Comparison of ENCODE assay signal across 20 cellular contexts in the genomic region with DNA sequence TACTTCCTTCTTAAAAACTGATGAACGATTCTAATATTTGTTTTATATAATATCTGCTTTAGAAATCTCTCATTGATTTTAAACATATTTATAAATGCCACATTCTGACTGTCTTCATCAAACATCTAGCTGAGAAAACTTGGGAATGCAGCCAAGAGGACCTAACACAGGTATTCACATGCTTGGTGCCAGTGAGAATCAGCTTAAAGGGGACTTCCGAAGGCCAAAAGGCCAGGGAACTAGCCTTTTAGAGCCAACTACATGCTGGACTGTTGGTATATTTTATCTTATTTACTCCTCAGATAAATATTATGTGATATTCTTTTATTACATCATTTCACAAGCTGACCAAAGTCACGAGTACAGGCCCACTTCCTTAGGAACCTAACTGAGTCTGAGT. TPM values are rescaled to one million over a fixed set of nuclear protein-coding genes. Genes with fewer than 3 reads are reported as not detected.
DNase-seq lines count a peak whose midpoint lies in the region; FAIRE-seq and TF ChIP-seq lines count a peak whose summit lies in the region.
"Had no signal": no experiment of that assay in that cellular context is flagged by ENCODE, and none has a peak within 500 bp of the region (broad histone marks: within the 10 kb centered on the region; RNA-seq: fewer than 3 reads in every experiment).

No MANE protein-coding gene starts in this region.

- H3K4me2 ChIP-seq in astrocyte (ENCODE audit: low read length) (no peak overlapping the region), fibroblast of lung (ENCODE audit: extremely low read depth, insufficient read depth, low read length) (no peak overlapping the region)

- no peaks in the 10 kb centered on the region for H3K9me3 Mint-ChIP-seq in astrocyte (ENCODE audit: unreplicated experiment)
- no peaks in the 10 kb centered on the region for H3K9me3 Mint-ChIP-seq in nephron
- H3K9me3 Mint-ChIP-seq: natural killer cell had no signal

- H3K79me2 ChIP-seq in astrocyte (ENCODE audit: insufficient read depth, low read length) (no peaks in the 10 kb centered on the region), fibroblast of lung (ENCODE audit: control insufficient read depth, insufficient read depth, low read length) (no peaks in the 10 kb centered on the region)

- FAIRE-seq in astrocyte (lab: Jason Lieb, UNC): no peak
- FAIRE-seq: TTC549 had no signal

- TF ChIP-seq CTCF in astrocyte (IDR thresholded peaks at IDR 0.05; ENCODE audit: insufficient read depth, low read depth, low read length) (no peak), fibroblast of lung (conservative IDR thresholded peaks at IDR 0.05 in 1 of 2, IDR thresholded peaks at IDR 0.05 in 1 of 2; ENCODE audit: low read depth in 1 of 2, low read length in 2 of 2) (no peak), nephron (IDR thresholded peaks at IDR 0.05; ENCODE audit: unreplicated experiment in 3 of 3) (no peak), tibial artery (IDR thresholded peaks at IDR 0.05) (no peak), GM13976 (IDR thresholded peaks at IDR 0.05; ENCODE audit: borderline replicate concordance, control extremely low read depth, extremely low read depth, insufficient read depth, missing control alignments) (no peak)

- intact Hi-C loops in tibial artery (cut with DNase I; ENCODE audit: low total_unique reads): no loop called here

- H3K4me1 ChIP-seq in astrocyte (ENCODE audit: insufficient read depth, low read length) (peaks cover 9% of the 10 kb centered on the region), fibroblast of lung (ENCODE audit: control insufficient read depth, extremely low read depth, insufficient read depth, low read length) (peaks cover 5% of the 10 kb centered on the region), tibial artery (peaks cover 0 to 46% (median 16%) of the 10 kb centered on the region in 4 donors)

- H3K4me3 ChIP-seq in astrocyte (ENCODE audit: insufficient read depth, low read depth, low read length): no peak overlapping the region
- H3K4me3 ChIP-seq in fibroblast of lung (replicated peaks in 1 of 4; ENCODE audit: control extremely low read depth in 1 of 4, insufficient read depth in 1 of 4, low read depth in 3 of 4, low read length in 4 of 4): no peak overlapping the region
- H3K4me3 ChIP-seq in tibial artery: no peak overlapping the region

- peaks cover 3% of the 10 kb centered on the region for H3K36me3 Mint-ChIP-seq in astrocyte (ENCODE audit: low read depth, unreplicated experiment)
- no peaks in the 10 kb centered on the region for H3K36me3 Mint-ChIP-seq in nephron (ENCODE audit: low read depth)
- H3K36me3 Mint-ChIP-seq: immature natural killer cell, natural killer cell had no signal

- H3K27ac Mint-ChIP-seq in astrocyte (ENCODE audit: unreplicated experiment) (peak overlapping the region; percentile 87), nephron (peak overlapping the region in 2 of 3 experiments; percentile 90 to 93)
- H3K27ac Mint-ChIP-seq: immature natural killer cell, natural killer cell had no signal

- H4K20me1 ChIP-seq in astrocyte (ENCODE audit: insufficient read depth, low read length) (no peaks in the 10 kb centered on the region), fibroblast of lung (ENCODE audit: control insufficient read depth, extremely low read depth, insufficient read depth, low read length) (no peaks in the 10 kb centered on the region)

- H3K9me3 ChIP-seq in astrocyte (ENCODE audit: insufficient read depth, low read depth, low read length) (no peaks in the 10 kb centered on the region), fibroblast of lung (ENCODE audit: control insufficient read depth, insufficient read depth, low read depth, low read length) (no peaks in the 10 kb centered on the region), tibial artery (no peaks in the 10 kb centered on the region)

- no peak overlapping the region for H3K9ac ChIP-seq in astrocyte (ENCODE audit: low read length)
- no peak overlapping the region for H3K9ac ChIP-seq in fibroblast of lung (ENCODE audit: insufficient read depth, low read length)

- H3K27ac ChIP-seq in astrocyte (ENCODE audit: low read depth, low read length): no peak overlapping the region
- peak overlapping the region; percentile 32 for H3K27ac ChIP-seq in fibroblast of lung (ENCODE audit: insufficient read depth, low read length)
- peak overlapping the region; percentile 74 to 83 for H3K27ac ChIP-seq in tibial artery
- no peak overlapping the region for H3K27ac ChIP-seq in substantia nigra (ENCODE audit: low read depth, low read length, poor library complexity, severe bottlenecking)
- H3K27ac ChIP-seq in caudate nucleus (ENCODE audit: low read depth, low read length): no peak overlapping the region
- H3K27ac ChIP-seq: RWPE1 had no signal

- H3K36me3 ChIP-seq in astrocyte (ENCODE audit: insufficient read depth, low read length): no peaks in the 10 kb centered on the region
- no peaks in the 10 kb centered on the region for H3K36me3 ChIP-seq in fibroblast of lung (ENCODE audit: control insufficient read depth, insufficient read depth, low read length)
- H3K36me3 ChIP-seq in tibial artery: no peaks in the 10 kb centered on the region

- H3K4me3 Mint-ChIP-seq in astrocyte (ENCODE audit: unreplicated experiment) (no peak overlapping the region), nephron (no peak overlapping the region)
- H3K4me3 Mint-ChIP-seq: immature natural killer cell, natural killer cell had no signal

- H3K4me1 Mint-ChIP-seq in astrocyte (ENCODE audit: low read depth, unreplicated experiment) (peaks cover 27% of the 10 kb centered on the region), nephron (peaks cover 59% of the 10 kb centered on the region)
- H3K4me1 Mint-ChIP-seq: immature natural killer cell, natural killer cell had no signal

- H3K27me3 ChIP-seq in astrocyte (ENCODE audit: insufficient read depth, low read length) (no peaks in the 10 kb centered on the region), fibroblast of lung (ENCODE audit: control insufficient read depth, insufficient read depth, low read length) (no peaks in the 10 kb centered on the region), tibial artery (no peaks in the 10 kb centered on the region)

- DNase-seq in astrocyte (ENCODE audit: low read depth): no peak
- DNase-seq in fibroblast of lung (ENCODE audit: low read depth in 2 of 2): no peak
- DNase-seq in tibial artery: no peak
- no peak for DNase-seq in substantia nigra (lab: John Stamatoyannopoulos, UW)
- DNase-seq in GM13976 (ENCODE audit: low spot score): no peak
- no peak for DNase-seq in caudate nucleus (lab: John Stamatoyannopoulos, UW)
- DNase-seq: activated CD4-positive, alpha-beta T cell treated with anti-CD3 and anti-CD28 coated beads for 4 hours; activated CD8-positive, alpha-beta memory T cell treated with anti-CD3 and anti-CD28 coated beads, Interleukin-2, amount 50 U/mL, for 4 hours; head of caudate nucleus; immature natural killer cell; Kasumi-1; natural killer cell; NCI-H1105; NCI-H2081 treated with DMSO at 0.1 percent for 48 hours; NCI-H510A; posterior cingulate gyrus; stimulated activated CD4-positive, alpha-beta T cell treated with anti-CD3 and anti-CD28 coated beads, Interleukin-12 subunit alpha, Interleukin-12 subunit beta, amount 100 ng/mL, for 4 hours had no signal

- peak overlapping the region; percentile 17 for H2AFZ ChIP-seq in astrocyte (ENCODE audit: low read depth, low read length)
- H2AFZ ChIP-seq in fibroblast of lung (ENCODE audit: low read length): peak overlapping the region; percentile 75

- H3K27me3 Mint-ChIP-seq in astrocyte (ENCODE audit: low read depth, unreplicated experiment) (no peaks in the 10 kb centered on the region), nephron (ENCODE audit: low read depth) (no peaks in the 10 kb centered on the region)

- in situ Hi-C loops in GM13976 (cut with MboI; ENCODE audit: low sequenced_read_pairs, unreplicated experiment): no loop called here

RNA-seq across cellular contexts. Expression of a gene that starts 41.0 kb away (rescaled TPM):
- total RNA-seq in astrocyte (28.5 and 30.7 TPM in 2 replicates), fibroblast of lung (20.8 and 50.3 TPM in 2 replicates)
- 8.7 and 14.2 TPM in 2 replicates for polyA plus RNA-seq in fibroblast of lung
- polyA plus RNA-seq in fibroblast of lung (2012): 5.5 and 9.6 TPM in 2 replicates
- 0.86 and 30.1 TPM in 2 replicates for polyA minus RNA-seq in fibroblast of lung (ENCODE audit: low replicate concordance)
- total RNA-seq: natural killer cell had no signal
- polyA plus RNA-seq: immature natural killer cell had no signal

Comparison
In these comparisons a context has a peak if more than half of its experiments do, and no peak if none do; other contexts are left out.
1. H3K27ac ChIP-seq: peak in fibroblast of lung (single experiment) and tibial artery (2 of 2); none in astrocyte (single experiment), substantia nigra (single experiment) and caudate nucleus (single experiment).